ENCODE assay signal across 20 cellular contexts in genomic region chr14:100695423-100695738, GRCh38. TPM values are rescaled to one million over a fixed set of nuclear protein-coding genes. Genes with fewer than 3 reads are reported as not detected.
DNase-seq lines count a peak whose midpoint lies in the region; ATAC-seq and TF ChIP-seq lines count a peak whose summit lies in the region.
"Had no signal": no experiment of that assay in that cellular context is flagged by ENCODE, and none has a peak within 500 bp of the region (broad histone marks: within the 10 kb centered on the region; RNA-seq: fewer than 3 reads in every experiment).

No MANE protein-coding gene starts in this region.

- H3K4me3 ChIP-seq in skeletal muscle cell (ENCODE audit: low read depth, low read length) (no peak overlapping the region), transverse colon (no peak overlapping the region)
- H3K4me3 ChIP-seq: GM23338, SK-N-MC had no signal

- DNase-seq in NCI-H69 (lab: John Stamatoyannopoulos, UW) (peak; percentile 21), skeletal muscle cell (ENCODE audit: low read depth) (peak; percentile 17), transverse colon (no peak)
- DNase-seq: ACHN, AML-193, NCI-H1048, NCI-H146, NCI-H2029 treated with DMSO at 0.1 percent for 48 hours, NCI-H510A, NCI-H774 had no signal

- H3K4me1 ChIP-seq in transverse colon, result no peaks in the 10 kb centered on the region

- peaks cover 77% of the 10 kb centered on the region for H3K4me1 Mint-ChIP-seq in brain
- peaks cover 60% of the 10 kb centered on the region for H3K4me1 Mint-ChIP-seq in nephron

- intact Hi-C loops in transverse colon (cut with DNase I; ENCODE audit: low total_unique reads), result no loop called here

- H3K9me3 Mint-ChIP-seq in brain (peaks cover 0 to 7% (median 3%) of the 10 kb centered on the region in 5 experiments), nephron (no peaks in the 10 kb centered on the region)
- H3K9me3 Mint-ChIP-seq: GM23338 had no signal

- H3K27me3 ChIP-seq in transverse colon, result no peaks in the 10 kb centered on the region

- H3K36me3 ChIP-seq in transverse colon, result no peaks in the 10 kb centered on the region

- H3K4me3 Mint-ChIP-seq in brain (no peak overlapping the region), nephron (peak overlapping the region; percentile 7 to 48 (median 9))
- H3K4me3 Mint-ChIP-seq: GM23338 had no signal

- H3K27me3 Mint-ChIP-seq in brain, result peaks cover 16% of the 10 kb centered on the region
- peaks cover 29% of the 10 kb centered on the region for H3K27me3 Mint-ChIP-seq in nephron (ENCODE audit: low read depth)

- no peak overlapping the region for H3K27ac ChIP-seq in transverse colon
- H3K27ac ChIP-seq: C4-2B, SK-N-MC had no signal

- TF ChIP-seq EP300 in transverse colon (IDR thresholded peaks at IDR 0.05; ENCODE audit: low read depth), result no peak

- no peak for ATAC-seq in HG02571 (IDR thresholded peaks at IDR 0.05; ENCODE audit: unreplicated experiment)
- ATAC-seq in HG02885 (IDR thresholded peaks at IDR 0.05; ENCODE audit: poor library complexity, unreplicated experiment), result no peak
- no peak for ATAC-seq in GM18858 (IDR thresholded peaks at IDR 0.05; ENCODE audit: unreplicated experiment)
- ATAC-seq: GM23338 had no signal

- TF ChIP-seq POLR2A in transverse colon (IDR thresholded peaks at IDR 0.05), result no peak

- no peaks in the 10 kb centered on the region for H3K9me3 ChIP-seq in transverse colon

- WGBS in transverse colon (ENCODE audit: low coverage in 1 of 2), 2 donors, result 17 to 78% methylated on average over 1 to 13 of the region's 13 CpGs

- H3K27ac Mint-ChIP-seq in brain (peak overlapping the region in 3 of 5 experiments; percentile 73 to 95 (median 92)), nephron (peak overlapping the region; percentile 62 to 87 (median 83))
- H3K27ac Mint-ChIP-seq: GM23338 had no signal

- TF ChIP-seq CTCF in brain (conservative IDR thresholded peaks at IDR 0.05), result no peak
- no peak for TF ChIP-seq CTCF in nephron (IDR thresholded peaks at IDR 0.05; ENCODE audit: unreplicated experiment in 3 of 3)
- no peak for TF ChIP-seq CTCF in transverse colon (IDR thresholded peaks at IDR 0.05)

- H3K36me3 Mint-ChIP-seq in brain, result no peaks in the 10 kb centered on the region
- H3K36me3 Mint-ChIP-seq in nephron (ENCODE audit: low read depth), result no peaks in the 10 kb centered on the region

- in situ Hi-C loops in transverse colon (cut with MboI; ENCODE audit: low pct_ligation_motif_present in 1 of 4, low pct_unique_long_range_greater_than_20kb in 1 of 4, low sequenced_read_pairs in 3 of 4), result no loop called here

RNA-seq across cellular contexts. Expression of gene DLK1, which starts 31.3 kb away (rescaled TPM):
- 233 TPM for polyA plus RNA-seq in brain (ENCODE audit: insufficient read depth, low read depth, low replicate concordance)
- total RNA-seq in transverse colon, result not detected
- total RNA-seq: HT-29, M059J had no signal

Comparison
In these comparisons a context has a peak if more than half of its experiments do, and no peak if none do; other contexts are left out.
1. H3K4me3 Mint-ChIP-seq: peak in nephron (3 of 3); none in brain (0 of 5).